8 cellular contexts compared by ENCODE assay signal in genomic region chr1:183635606-183636333, GRCh38. TPM values are rescaled to one million over a fixed set of nuclear protein-coding genes. Genes with fewer than 3 reads are reported as not detected.
DNase-seq lines count a peak whose midpoint lies in the region; ATAC-seq and TF ChIP-seq lines count a peak whose summit lies in the region.

ARPC5 (minus strand) TSS chr1:183635783; CDS start chr1:183635659, 124 bp downstream.

- CTCF ChIA-PET in AG04450 (lab: Charles Lee): interaction anchor here (0.7 kb wide), 1 partner anchor 9 kb away, joined by 5 read pairs; no protein-coding TSS in a partner anchor

- DNase-seq in AG04450 (ENCODE audit: low read depth, low spot score) (peak; percentile 98), NCI-H345 treated with DMSO at 0.1 percent for 48 hours (lab: John Stamatoyannopoulos, UW; ENCODE audit: unreplicated experiment) (peak; percentile 95), inferior parietal cortex (ENCODE audit: extremely low spot score) (peak; percentile 96)
- DNase-seq in activated CD4-positive, CD25-positive, alpha-beta regulatory T cell (lab: John Stamatoyannopoulos, UW): peak; percentile 89 to 93 (median 90)
- DNase-seq in central memory CD4-positive, alpha-beta T cell: peak; percentile 94
- peak; percentile 96 to 97 for DNase-seq in stimulated activated CD4-positive, alpha-beta T cell treated with anti-CD3 and anti-CD28 coated beads, Interleukin-12 subunit alpha, Interleukin-12 subunit beta, amount 100 ng/mL, for 24 hours (ENCODE audit: low read depth in 2 of 2)

- H3K27me3 ChIP-seq in AG04450 (ENCODE audit: control insufficient read depth, insufficient read depth, low read length): no peaks in the 10 kb centered on the region

- POLR2A ChIA-PET in AG04450 (lab: Yijun Ruan, JAX): interaction anchor here (0.6 to 1.2 kb wide), 3 partner anchors 10 to 280 kb away, joined by 3 read pairs; partner anchors contain the start of gene RGL1

- peak; percentile 90 for TF ChIP-seq POLR2A in GM18951 (IDR thresholded peaks at IDR 0.05; ENCODE audit: extremely low read depth, insufficient read depth, insufficient read length)

- peak within 1 kb of the TSS; percentile 89 for H3K4me3 ChIP-seq in AG04450 (ENCODE audit: low read depth, low read length)

- in situ Hi-C loops in GM18951 (cut with MboI; ENCODE audit: low sequenced_read_pairs, unreplicated experiment): no loop called here

- peak within 1 kb of the TSS; percentile 89 for H3K27ac ChIP-seq in AG04450 (ENCODE audit: low read depth, low read length)

- no peaks in the 10 kb centered on the region for H3K9me3 ChIP-seq in AG04450 (ENCODE audit: control insufficient read depth, insufficient read depth, low read length)

- ATAC-seq in HG03196 (IDR thresholded peaks at IDR 0.05; ENCODE audit: unreplicated experiment): peak; percentile 91

- TF ChIP-seq CTCF in AG04450 (IDR thresholded peaks at IDR 0.05; ENCODE audit: low read depth, low read length): no peak

RNA-seq across cellular contexts. Expression of gene ARPC5, which starts in this region (rescaled TPM):
- 251 and 293 TPM in 2 replicates for polyA plus RNA-seq in AG04450 (2011; rRNA removed)
- polyA minus RNA-seq in AG04450 (2011; rRNA and poly(A)+ RNA removed): 163 and 167 TPM in 2 replicates

Comparison
In these comparisons a context has a peak if more than half of its experiments do, and no peak if none do; other contexts are left out.
1. Peak in every context shown above with its lines: DNase-seq, ATAC-seq, H3K4me3 ChIP-seq and H3K27ac ChIP-seq.